20 cellular contexts compared by ENCODE assay signal in the genomic region with DNA sequence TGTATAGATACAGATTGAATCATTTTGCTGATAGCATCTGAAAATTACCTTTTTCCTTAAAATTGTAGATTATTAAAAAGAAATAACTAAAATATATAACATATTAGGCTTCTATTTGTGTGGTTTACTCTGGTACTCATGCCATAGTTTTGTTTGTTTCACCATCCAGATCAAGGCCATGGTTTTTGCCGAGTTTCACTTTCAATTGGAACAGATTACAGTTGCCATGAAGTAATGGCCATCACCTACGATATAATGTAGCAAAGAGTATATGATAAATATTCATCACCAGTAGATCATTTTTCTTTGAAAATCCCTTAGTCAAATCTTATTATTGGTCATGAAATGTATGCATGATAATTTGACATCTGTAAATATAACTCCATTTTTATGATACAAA. TPM values are rescaled to one million over a fixed set of nuclear protein-coding genes. Genes with fewer than 3 reads are reported as not detected.
DNase-seq lines count a peak whose midpoint lies in the region; ATAC-seq and TF ChIP-seq lines count a peak whose summit lies in the region.
"Had no signal": no experiment of that assay in that cellular context is flagged by ENCODE, and none has a peak within 500 bp of the region (broad histone marks: within the 10 kb centered on the region; RNA-seq: fewer than 3 reads in every experiment).

No MANE protein-coding gene starts in this region.

- no peaks in the 10 kb centered on the region for H3K79me2 ChIP-seq in DND-41 (ENCODE audit: insufficient read depth, low read length)

- no peak for TF ChIP-seq CTCF in DND-41 (IDR thresholded peaks at IDR 0.05; ENCODE audit: borderline replicate concordance, extremely low read depth, low read length, poor library complexity, severe bottlenecking)
- no peak for TF ChIP-seq CTCF in right lobe of liver (IDR thresholded peaks at IDR 0.05)
- TF ChIP-seq CTCF in tibial artery (IDR thresholded peaks at IDR 0.05), result no peak
- TF ChIP-seq CTCF in breast epithelium (IDR thresholded peaks at IDR 0.05), result no peak

- intact Hi-C loops in right lobe of liver (cut with DNase I) (no loop called here), tibial artery (cut with DNase I; ENCODE audit: low total_unique reads) (loop anchor here (10.0 kb wide), 2 partner anchors 204 to 254 kb away; no protein-coding TSS in a partner anchor), breast epithelium (cut with DNase I; ENCODE audit: low total_unique reads) (no loop called here)

- 18% methylated on average over 2 of the region's 2 CpGs for WGBS in right lobe of liver (ENCODE audit: insufficient coverage, low coverage, low lambda C conversion rate, missing lambda C conversion rate)

- H3K9ac ChIP-seq in DND-41 (ENCODE audit: low read depth, low read length), result no peak overlapping the region

- H3K9me3 ChIP-seq in DND-41 (ENCODE audit: insufficient read depth, low read length, severe bottlenecking) (peaks cover 19% of the 10 kb centered on the region), right lobe of liver (no peaks in the 10 kb centered on the region), tibial artery (no peaks in the 10 kb centered on the region), breast epithelium (peaks cover 0 to 6% of the 10 kb centered on the region in 2 donors)
- H3K9me3 ChIP-seq: tibial nerve had no signal

- peaks cover 25 to 32% (median 29%) of the 10 kb centered on the region in 3 donors for H3K4me1 Mint-ChIP-seq in T-cell
- no peaks in the 10 kb centered on the region for H3K4me1 Mint-ChIP-seq in stimulated activated effector memory CD8-positive, alpha-beta T cell treated with anti-CD3 and anti-CD28 coated beads, Interleukin-12 subunit alpha, Interleukin-12 subunit beta, amount 100 ng/mL, for 72 hours

- H3K27ac ChIP-seq in DND-41 (ENCODE audit: low read length) (no peak overlapping the region), right lobe of liver (peak overlapping the region in 1 of 3 donors; percentile 48), tibial artery (no peak overlapping the region), breast epithelium (no peak overlapping the region)
- H3K27ac ChIP-seq: tibial nerve had no signal

- H3K27me3 ChIP-seq in DND-41 (ENCODE audit: insufficient read depth, low read length, poor library complexity) (no peaks in the 10 kb centered on the region), right lobe of liver (no peaks in the 10 kb centered on the region), tibial artery (no peaks in the 10 kb centered on the region), breast epithelium (no peaks in the 10 kb centered on the region)
- H3K27me3 ChIP-seq: tibial nerve had no signal

- no peaks in the 10 kb centered on the region for H3K36me3 ChIP-seq in DND-41 (ENCODE audit: insufficient read depth, low read length)
- H3K36me3 ChIP-seq in right lobe of liver, result no peaks in the 10 kb centered on the region
- H3K36me3 ChIP-seq in tibial artery, result no peaks in the 10 kb centered on the region
- no peaks in the 10 kb centered on the region for H3K36me3 ChIP-seq in breast epithelium
- H3K36me3 ChIP-seq: tibial nerve had no signal

- H3K36me3 Mint-ChIP-seq in T-cell, result peaks cover 15% of the 10 kb centered on the region
- no peaks in the 10 kb centered on the region for H3K36me3 Mint-ChIP-seq in stimulated activated effector memory CD8-positive, alpha-beta T cell treated with anti-CD3 and anti-CD28 coated beads, Interleukin-12 subunit alpha, Interleukin-12 subunit beta, amount 100 ng/mL, for 72 hours

- H3K4me3 Mint-ChIP-seq in T-cell, result peak overlapping the region; percentile 40 to 59 (median 52)
- H3K4me3 Mint-ChIP-seq in stimulated activated effector memory CD8-positive, alpha-beta T cell treated with anti-CD3 and anti-CD28 coated beads, Interleukin-12 subunit alpha, Interleukin-12 subunit beta, amount 100 ng/mL, for 72 hours, result no peak overlapping the region
- H3K4me3 Mint-ChIP-seq: GM23338; T-helper 1 cell treated with Interleukin-12 subunit alpha and Interleukin-12 subunit beta and Interleukin-4 antibody, amounts not matched to agents 30 μg/mL and 1 μg/mL, for 36 hours had no signal

- H3K4me2 ChIP-seq in DND-41 (ENCODE audit: insufficient read depth, low read length), result no peak overlapping the region
- H3K4me2 ChIP-seq: GM23338 had no signal

- DNase-seq in DND-41, result no peak
- DNase-seq in T-cell, result no peak
- DNase-seq in right lobe of liver, result no peak
- no peak for DNase-seq in stimulated activated effector memory CD8-positive, alpha-beta T cell treated with anti-CD3 and anti-CD28 coated beads, Interleukin-12 subunit alpha, Interleukin-12 subunit beta, amount 100 ng/mL, for 72 hours (ENCODE audit: low spot score in 2 of 2)
- DNase-seq in putamen (ENCODE audit: low spot score), result no peak
- no peak for DNase-seq in tibial artery
- DNase-seq in breast epithelium (ENCODE audit: low spot score in 2 of 2), result no peak
- DNase-seq: activated T-cell treated with anti-CD3 and anti-CD28 coated beads for 4 hours; amniotic stem cell; cerebellar nuclear complex; foreskin melanocyte; left colon; NCI-H1436 treated with DMSO at 0.1 percent for 48 hours; NCI-H2227 treated with DMSO at 0.1 percent for 48 hours; stimulated activated CD4-positive, alpha-beta T cell treated with anti-CD3 and anti-CD28 coated beads, Interleukin-4, amount 100 ng/mL, for 4 hours had no signal

- H3K4me1 ChIP-seq in DND-41 (ENCODE audit: insufficient read depth, low read length) (peaks cover 11% of the 10 kb centered on the region), right lobe of liver (peaks cover 0 to 28% (median 8%) of the 10 kb centered on the region in 4 donors), tibial artery (peaks cover 0 to 26% (median 3%) of the 10 kb centered on the region in 4 donors), breast epithelium (no peaks in the 10 kb centered on the region)

- H3K27me3 Mint-ChIP-seq in T-cell, result no peaks in the 10 kb centered on the region

- POLR2A ChIA-PET in T-cell (lab: Charles Lee), result no interaction called here

- TF ChIP-seq POLR2A in right lobe of liver (IDR thresholded peaks at IDR 0.05) (no peak), breast epithelium (IDR thresholded peaks at IDR 0.05) (no peak)

- no peaks in the 10 kb centered on the region for H4K20me1 ChIP-seq in DND-41 (ENCODE audit: insufficient read depth, low read length)

- H3K4me3 ChIP-seq in DND-41 (ENCODE audit: low read depth in 1 of 2, low read length in 2 of 2) (no peak overlapping the region), right lobe of liver (no peak overlapping the region), tibial artery (no peak overlapping the region), breast epithelium (no peak overlapping the region)
- H3K4me3 ChIP-seq: GM23338, tibial nerve had no signal

- CTCF ChIA-PET in T-cell (lab: Charles Lee), result interaction anchor here (1.5 to 5.9 kb wide), 5 partner anchors 13 to 256 kb away, joined by 3 to 68 read pairs (median 34); partner anchors contain the start of gene DNAH7 (in 1 of the 2)

- H2AFZ ChIP-seq in DND-41 (ENCODE audit: low read depth, low read length), result no peak overlapping the region

- ATAC-seq in DND-41 (ENCODE audit: insufficient read depth, low read depth) (peak; percentile 75), GM21423 (IDR thresholded peaks at IDR 0.05; ENCODE audit: unreplicated experiment) (peak; percentile 60), T-cell (replicated peaks in 1 of 4) (no peak), right lobe of liver (peak; percentile 36 to 55 (median 44))
- ATAC-seq in stimulated activated effector memory CD8-positive, alpha-beta T cell treated with anti-CD3 and anti-CD28 coated beads, Interleukin-12 subunit alpha, Interleukin-12 subunit beta, amount 100 ng/mL, for 72 hours, result no peak
- ATAC-seq: GM23338, left colon, Right ventricle myocardium inferior had no signal

- H3K9me3 Mint-ChIP-seq in T-cell, result peaks cover 15 to 24% (median 15%) of the 10 kb centered on the region in 3 donors
- peaks cover 6% of the 10 kb centered on the region for H3K9me3 Mint-ChIP-seq in stimulated activated effector memory CD8-positive, alpha-beta T cell treated with anti-CD3 and anti-CD28 coated beads, Interleukin-12 subunit alpha, Interleukin-12 subunit beta, amount 100 ng/mL, for 72 hours

- peak overlapping the region; percentile 3 to 87 for H3K27ac Mint-ChIP-seq in T-cell
- no peak overlapping the region for H3K27ac Mint-ChIP-seq in stimulated activated effector memory CD8-positive, alpha-beta T cell treated with anti-CD3 and anti-CD28 coated beads, Interleukin-12 subunit alpha, Interleukin-12 subunit beta, amount 100 ng/mL, for 72 hours
- H3K27ac Mint-ChIP-seq: GM23338 had no signal

RNA-seq across cellular contexts. Expression of gene DNAH7, which starts 11.9 kb away (rescaled TPM):
- total RNA-seq in T-cell (under 1 TPM in 1 of 5 donors, not detected in 4; 0.03 TPM), right lobe of liver (under 1 TPM; 0.12 to 0.35 (median 0.26) TPM), breast epithelium (10 to 100 TPM in 1 of 3 donors, 1 to 10 TPM in 2; 1.3 to 10.5 (median 7.2) TPM)

Comparison
In these comparisons a context has a peak if more than half of its experiments do, and no peak if none do; other contexts are left out.
1. ATAC-seq: peak in DND-41 (single experiment), GM21423 (single experiment) and right lobe of liver (4 of 4); none in T-cell (0 of 4) and stimulated activated effector memory CD8-positive, alpha-beta T cell treated with anti-CD3 and anti-CD28 coated beads, Interleukin-12 subunit alpha, Interleukin-12 subunit beta, amount 100 ng/mL, for 72 hours (single experiment).